ENCODE assay signal across 8 cellular contexts in genomic region chr6:158818008-158818579, GRCh38. TPM values are rescaled to one million over a fixed set of nuclear protein-coding genes. Genes with fewer than 3 reads are reported as not detected.
DNase-seq lines count a peak whose midpoint lies in the region; ATAC-seq and TF ChIP-seq lines count a peak whose summit lies in the region.

No MANE protein-coding gene starts in this region.

- no peaks in the 10 kb centered on the region for H3K36me3 ChIP-seq in effector memory CD4-positive, alpha-beta T cell (ENCODE audit: control insufficient read depth, insufficient read depth, low read length)
- peaks cover 4% of the 10 kb centered on the region for H3K36me3 ChIP-seq in mesendoderm (ENCODE audit: control insufficient read depth, insufficient read depth, low read length)

- H3K27ac ChIP-seq in 22Rv1, result peak overlapping the region; percentile 84
- peak overlapping the region; percentile 97 for H3K27ac ChIP-seq in effector memory CD4-positive, alpha-beta T cell (ENCODE audit: insufficient read depth, low read length, poor library complexity, severe bottlenecking)
- H3K27ac ChIP-seq in mesendoderm (ENCODE audit: low read depth, low read length), result peak overlapping the region; percentile 92

- H3K23ac ChIP-seq in mesendoderm (ENCODE audit: low read length), result peak overlapping the region; percentile 24

- peak overlapping the region; percentile 73 for H3K4me3 ChIP-seq in effector memory CD4-positive, alpha-beta T cell (ENCODE audit: insufficient read depth, low read depth, low read length, poor library complexity, severe bottlenecking)
- peak overlapping the region; percentile 87 for H3K4me3 ChIP-seq in mesendoderm (ENCODE audit: low read length)

- H3K27me3 ChIP-seq in effector memory CD4-positive, alpha-beta T cell (replicated peaks; ENCODE audit: control insufficient read depth, insufficient read depth, low read length, poor library complexity, severe bottlenecking), result no peaks in the 10 kb centered on the region
- H3K27me3 ChIP-seq in mesendoderm (ENCODE audit: insufficient read depth, low read length, poor library complexity), result no peaks in the 10 kb centered on the region

- no peaks in the 10 kb centered on the region for H3K9me3 ChIP-seq in effector memory CD4-positive, alpha-beta T cell (ENCODE audit: control insufficient read depth, low read length)

- H3K4ac ChIP-seq in mesendoderm (ENCODE audit: low read depth, low read length), result peak overlapping the region; percentile 98

- no peak overlapping the region for H2BK15ac ChIP-seq in mesendoderm (replicated peaks; ENCODE audit: low read depth)

- no peak overlapping the region for H2AK5ac ChIP-seq in mesendoderm (ENCODE audit: low read length)

- H3K56ac ChIP-seq in mesendoderm (ENCODE audit: low read length), result peak overlapping the region; percentile 92

- peaks cover 49% of the 10 kb centered on the region for H3K79me2 ChIP-seq in mesendoderm (ENCODE audit: control insufficient read depth, insufficient read depth, low read length)

- WGBS in mesendoderm (ENCODE audit: extremely low coverage, insufficient coverage, low lambda C conversion rate), result no CpG with 5 or more reads among the region's 53 CpGs

- peak overlapping the region; percentile 13 for H3K4me2 ChIP-seq in mesendoderm (ENCODE audit: low read length)

- H3K9ac ChIP-seq in mesendoderm (ENCODE audit: low read length), result peak overlapping the region; percentile 89

- H3K18ac ChIP-seq in mesendoderm (ENCODE audit: low read length), result peak overlapping the region; percentile 100

- peak overlapping the region; percentile 92 for H2BK120ac ChIP-seq in mesendoderm (ENCODE audit: low read depth, low read length)

- no peak for TF ChIP-seq CTCF in 22Rv1 (IDR thresholded peaks at IDR 0.05)

- peaks cover 33% of the 10 kb centered on the region for H3K4me1 ChIP-seq in effector memory CD4-positive, alpha-beta T cell (ENCODE audit: control insufficient read depth, insufficient read depth, low read length, poor library complexity, severe bottlenecking)
- peaks cover 7% of the 10 kb centered on the region for H3K4me1 ChIP-seq in mesendoderm (ENCODE audit: control insufficient read depth, low read depth, low read length)

- H2BK5ac ChIP-seq in mesendoderm (ENCODE audit: low read length), result no peak overlapping the region

- peaks cover 13% of the 10 kb centered on the region for H3K79me1 ChIP-seq in mesendoderm (ENCODE audit: low read length)

- peak overlapping the region; percentile 98 for H4K8ac ChIP-seq in mesendoderm (ENCODE audit: low read depth, low read length)

- peak; percentile 35 for DNase-seq in NCI-H526 treated with DMSO at 0.1 percent for 48 hours (lab: John Stamatoyannopoulos, UW)
- peak; percentile 89 for DNase-seq in activated CD8-positive, alpha-beta memory T cell treated with anti-CD3 and anti-CD28 coated beads for 24 hours
- peak; percentile 71 to 76 (median 75) for DNase-seq in effector memory CD4-positive, alpha-beta T cell
- peak; percentile 87 for DNase-seq in mesendoderm
- peak; percentile 73 to 74 for DNase-seq in stimulated activated CD8-positive, alpha-beta memory T cell treated with anti-CD3 and anti-CD28 coated beads, Interleukin-15, amount 100 ng/mL, for 48 hours (ENCODE audit: low read depth in 2 of 2)

- ATAC-seq in GM18502 (IDR thresholded peaks at IDR 0.05; ENCODE audit: poor library complexity, unreplicated experiment) (peak; percentile 35), HG03045 (IDR thresholded peaks at IDR 0.05; ENCODE audit: unreplicated experiment) (peak; percentile 55)

- H4K5ac ChIP-seq in mesendoderm (ENCODE audit: low read length), result no peak overlapping the region

RNA-seq across cellular contexts. Expression of gene EZR, which starts 1.1 kb away (rescaled TPM):
- polyA plus RNA-seq in mesendoderm (2013, experiment 1 of 2), result 145 TPM
- polyA plus RNA-seq in mesendoderm (2013, experiment 2 of 2), result 153 TPM

Comparison
In these comparisons a context has a peak if more than half of its experiments do, and no peak if none do; other contexts are left out.
1. Peak in every context shown above with its lines: DNase-seq, ATAC-seq, H3K4me3 ChIP-seq and H3K27ac ChIP-seq.
2. DNase-seq: peak in every context shown above with its lines; median percentile 89 in activated CD8-positive, alpha-beta memory T cell treated with anti-CD3 and anti-CD28 coated beads for 24 hours; 87 in mesendoderm; 75 in effector memory CD4-positive, alpha-beta T cell; 74 in stimulated activated CD8-positive, alpha-beta memory T cell treated with anti-CD3 and anti-CD28 coated beads, Interleukin-15, amount 100 ng/mL, for 48 hours; 35 in NCI-H526 treated with DMSO at 0.1 percent for 48 hours.